ENCODE assay signal across 8 cellular contexts in the genomic region with DNA sequence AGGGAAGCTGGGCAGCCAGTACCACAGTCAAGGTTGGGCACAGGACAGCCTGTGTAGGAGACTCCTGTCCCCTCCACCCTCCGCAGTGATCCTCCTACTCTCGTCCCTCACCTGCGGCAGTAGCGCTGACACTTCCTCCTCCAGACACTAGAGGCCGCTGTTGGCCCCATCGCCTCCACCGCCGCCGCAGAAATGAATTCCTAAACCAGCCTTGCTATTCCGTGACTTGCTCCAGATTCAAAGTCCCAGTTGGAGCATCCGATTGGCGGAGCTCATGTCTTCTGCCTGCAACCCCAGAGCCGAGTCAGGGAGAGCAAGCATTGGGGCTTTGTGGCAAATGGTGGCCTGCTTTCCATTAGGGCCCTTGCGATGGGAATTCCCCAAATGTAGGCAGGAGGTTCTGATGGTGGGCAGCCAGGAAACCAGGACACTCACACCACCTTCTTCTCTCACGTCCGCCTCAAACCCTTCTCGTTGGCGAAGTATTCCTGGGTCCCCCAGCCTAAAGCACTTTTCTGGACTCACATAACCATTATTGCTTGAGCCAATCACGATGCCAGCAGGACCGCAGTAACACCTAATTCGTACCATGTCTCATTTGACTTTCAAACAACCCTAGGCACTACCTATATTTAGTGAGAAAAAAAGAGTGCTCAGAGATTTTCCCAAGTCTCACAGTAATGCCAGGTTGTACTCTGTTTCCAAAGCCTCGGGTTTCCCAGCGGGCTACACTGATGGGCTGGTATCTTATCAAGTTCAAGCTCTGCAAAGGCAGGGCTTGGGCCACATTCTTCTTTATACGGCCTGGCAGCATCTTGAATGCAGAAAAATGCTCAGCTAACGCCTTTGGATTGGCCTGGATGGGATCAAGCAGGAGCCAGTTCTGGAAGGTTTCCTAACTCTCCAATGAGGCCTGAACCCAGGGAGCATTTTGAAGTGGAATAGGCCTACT. TPM values are rescaled to one million over a fixed set of nuclear protein-coding genes. Genes with fewer than 3 reads are reported as not detected.
DNase-seq lines count a peak whose midpoint lies in the region; ATAC-seq and FAIRE-seq lines count a peak whose summit lies in the region.

No MANE protein-coding gene starts in this region.

- peaks cover 37% of the 10 kb centered on the region for H3K4me1 Mint-ChIP-seq in activated CD4-positive, alpha-beta T cell treated with anti-CD3 and anti-CD28 coated beads for 36 hours

- ATAC-seq in HG02885 (IDR thresholded peaks at IDR 0.05; ENCODE audit: poor library complexity, unreplicated experiment), result peak; percentile 33
- ATAC-seq in activated CD4-positive, alpha-beta T cell treated with anti-CD3 and anti-CD28 coated beads for 36 hours, result peak; percentile 8
- ATAC-seq in left lobe of liver, result peak; percentile 73

- CTCF ChIA-PET in activated CD4-positive, alpha-beta T cell treated with anti-CD3 and anti-CD28 coated beads for 36 hours (lab: Charles Lee), result interaction anchor here (0.6 to 15.5 kb wide), 26 partner anchors 9 to 660 kb away, joined by 3 to 257 read pairs (median 3); a partner anchor contains a TSS

- DNase-seq in NCI-H2227 (lab: John Stamatoyannopoulos, UW; ENCODE audit: unreplicated experiment) (peak; percentile 88), left lobe of liver (ENCODE audit: low spot score) (peak; percentile 85), GF-D8 (lab: John Stamatoyannopoulos, UW) (no peak)
- peak; percentile 86 for DNase-seq in activated CD4-positive, alpha-beta T cell treated with anti-CD3 and anti-CD28 coated beads for 36 hours
- DNase-seq in stimulated activated CD4-positive, alpha-beta T cell treated with anti-CD3 and anti-CD28 coated beads, Interleukin-2, amount 100 ng/mL, for 48 hours, result peak; percentile 78

- peak overlapping the region; percentile 100 for H3K27ac ChIP-seq in cingulate gyrus (ENCODE audit: low read depth, low read length)

- FAIRE-seq in G401.6 (lab: Jason Lieb, UNC), result peak; percentile 89

- H3K4me3 Mint-ChIP-seq in activated CD4-positive, alpha-beta T cell treated with anti-CD3 and anti-CD28 coated beads for 36 hours, result peak overlapping the region; percentile 96

- POLR2A ChIA-PET in activated CD4-positive, alpha-beta T cell treated with anti-CD3 and anti-CD28 coated beads for 36 hours (lab: Charles Lee), result interaction anchor here (0.6 to 2.6 kb wide), 10 partner anchors 24 to 619 kb away, joined by 3 to 33 read pairs (median 4); a partner anchor contains a TSS

- peak overlapping the region; percentile 93 for H3K27ac Mint-ChIP-seq in activated CD4-positive, alpha-beta T cell treated with anti-CD3 and anti-CD28 coated beads for 36 hours

- H3K27me3 Mint-ChIP-seq in activated CD4-positive, alpha-beta T cell treated with anti-CD3 and anti-CD28 coated beads for 36 hours, result no peaks in the 10 kb centered on the region

- intact Hi-C loops in activated CD4-positive, alpha-beta T cell treated with anti-CD3 and anti-CD28 coated beads for 36 hours (cut with DNase I, micrococcal nuclease), result loop anchor here in 1 of 2 experiments (1.0 to 5.0 kb wide), 4 partner anchors 20 to 991 kb away; a partner anchor contains a TSS

- no peaks in the 10 kb centered on the region for H3K9me3 Mint-ChIP-seq in activated CD4-positive, alpha-beta T cell treated with anti-CD3 and anti-CD28 coated beads for 36 hours (ENCODE audit: low read depth)

- H3K36me3 Mint-ChIP-seq in activated CD4-positive, alpha-beta T cell treated with anti-CD3 and anti-CD28 coated beads for 36 hours (ENCODE audit: low read depth), result peaks cover 7% of the 10 kb centered on the region

RNA-seq across cellular contexts. Expression of a gene that starts 1.2 kb away (rescaled TPM):
- 10 to 100 TPM; 51.8 to 62.8 TPM for total RNA-seq in activated CD4-positive, alpha-beta T cell treated with anti-CD3 and anti-CD28 coated beads for 36 hours
- 40.9 TPM for total RNA-seq in left lobe of liver

RNA-seq across cellular contexts. Expression of a gene that starts 24.3 kb away (rescaled TPM):
- total RNA-seq in activated CD4-positive, alpha-beta T cell treated with anti-CD3 and anti-CD28 coated beads for 36 hours, result 100 to 1,000 TPM; 210 to 369 TPM
- total RNA-seq in left lobe of liver, result 29.0 TPM

RNA-seq across cellular contexts. Expression of a gene that starts 24.9 kb away (rescaled TPM):
- total RNA-seq in activated CD4-positive, alpha-beta T cell treated with anti-CD3 and anti-CD28 coated beads for 36 hours, result not detected
- not detected for total RNA-seq in left lobe of liver

RNA-seq across cellular contexts. Expression of a gene that starts 31.2 kb away (rescaled TPM):
- total RNA-seq in activated CD4-positive, alpha-beta T cell treated with anti-CD3 and anti-CD28 coated beads for 36 hours, result under 1 TPM; 0.30 to 0.43 TPM
- not detected for total RNA-seq in left lobe of liver

RNA-seq across cellular contexts. Expression of a gene that starts 32.7 kb away (rescaled TPM):
- 10 to 100 TPM; 34.3 to 35.4 TPM for total RNA-seq in activated CD4-positive, alpha-beta T cell treated with anti-CD3 and anti-CD28 coated beads for 36 hours
- total RNA-seq in left lobe of liver, result 24.4 TPM

Comparison
In these comparisons a context has a peak if more than half of its experiments do, and no peak if none do; other contexts are left out.
1. ATAC-seq: peak in every context shown above with its lines; median percentile 73 in left lobe of liver; 33 in HG02885; 8 in activated CD4-positive, alpha-beta T cell treated with anti-CD3 and anti-CD28 coated beads for 36 hours.